In the genomic region with DNA sequence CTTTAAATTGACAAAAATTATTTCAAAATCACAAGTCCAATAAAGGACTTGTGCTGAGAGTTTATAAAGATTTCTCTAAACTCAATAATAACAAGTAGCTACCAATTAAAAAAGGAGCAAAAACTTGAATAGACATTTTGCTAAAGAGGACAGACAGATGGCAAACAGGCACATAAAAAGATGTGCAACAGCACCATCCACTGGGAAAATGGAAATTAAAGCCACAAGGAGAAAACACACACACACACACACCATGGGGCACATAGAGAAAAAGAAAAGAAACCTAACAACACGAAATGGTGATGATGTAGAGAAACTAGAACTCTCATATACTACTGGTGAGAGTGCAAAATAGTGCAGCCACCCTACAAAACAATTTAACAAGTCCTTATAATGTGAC, we compare ENCODE assay signal across 18 cellular contexts. TPM values are rescaled to one million over a fixed set of nuclear protein-coding genes. Genes with fewer than 3 reads are reported as not detected.
A peak's percentile ranks its signal among the peaks of the same experiment; 100 is the strongest.
DNase-seq lines count a peak whose midpoint lies in the region; ATAC-seq and TF ChIP-seq lines count a peak whose summit lies in the region.
"Had no signal": no experiment of that assay in that cellular context is flagged by ENCODE, and none has a peak within 500 bp of the region (broad histone marks: within the 10 kb centered on the region; RNA-seq: fewer than 3 reads in every experiment).

No MANE protein-coding gene starts in this region.

- no peaks in the 10 kb centered on the region for H3K79me2 ChIP-seq in OCI-LY7 (ENCODE audit: insufficient read depth, low read depth, low read length)

- DNase-seq in DMS53 (lab: John Stamatoyannopoulos, UW) (peak; percentile 16), DMS53 treated with DMSO at 0.1 percent for 48 hours (lab: John Stamatoyannopoulos, UW; ENCODE audit: unreplicated experiment) (no peak), A673 (ENCODE audit: low spot score) (no peak), OCI-LY7 (ENCODE audit: low spot score) (no peak), amniotic epithelial cell (ENCODE audit: low read depth) (peak; percentile 14), activated gamma-delta T cell (lab: John Stamatoyannopoulos, UW) (no peak), type B pancreatic cell (ENCODE audit: extremely low spot score, unreplicated experiment) (no peak)
- DNase-seq: 8988T; ACHN; CD4-positive, CD25-positive, alpha-beta regulatory T cell; DND-41; GDM1; HFFc6; IMR-90 had no signal

- ATAC-seq in HG03135 (IDR thresholded peaks at IDR 0.05; ENCODE audit: unreplicated experiment), result no peak

- intact Hi-C loops in A673 (cut with micrococcal nuclease; ENCODE audit: unreplicated experiment), result no loop called here
- intact Hi-C loops in OCI-LY7 (cut with micrococcal nuclease; ENCODE audit: unreplicated experiment), result no loop called here

- H3K4me2 ChIP-seq in OCI-LY7 (ENCODE audit: low read length), result no peak overlapping the region
- H3K4me2 ChIP-seq: BLaER1 treated with 17β-estradiol and CSF1 and Interleukin-3, amounts not matched to agents 10 nM and 100 nM had no signal

- peaks cover 4% of the 10 kb centered on the region for H3K9me3 Mint-ChIP-seq in type B pancreatic cell
- H3K9me3 Mint-ChIP-seq: HFFc6 had no signal

- POLR2A ChIA-PET in A673 (lab: Charles Lee; ENCODE audit: low non-redundant PET), result interaction anchor here (0.6 kb wide), 1 partner anchor 356 kb away, joined by 3 read pairs; no protein-coding TSS in a partner anchor
- POLR2A ChIA-PET in OCI-LY7 (lab: Charles Lee), result interaction anchor here (0.7 to 1.0 kb wide), 2 partner anchors 52 to 503 kb away, joined by 3 read pairs; no protein-coding TSS in a partner anchor

- BruUV-seq in A673 (replicated peaks; lab: Mats Ljungman, UMichigan), result no TSS peak
- no TSS peak for BruUV-seq in OCI-LY7 (replicated peaks; lab: Mats Ljungman, UMichigan)

- H3K4me3 ChIP-seq in A673 (ENCODE audit: low read depth, low read length, poor library complexity, severe bottlenecking) (no peak overlapping the region), OCI-LY7 (ENCODE audit: low read depth, low read length, poor library complexity, severe bottlenecking) (no peak overlapping the region)
- H3K4me3 ChIP-seq: BLaER1 treated with 17β-estradiol and CSF1 and Interleukin-3, amounts not matched to agents 10 nM and 100 nM; HAP-1 had no signal

- no peaks in the 10 kb centered on the region for H3K36me3 Mint-ChIP-seq in type B pancreatic cell
- H3K36me3 Mint-ChIP-seq: CD4-positive, CD25-positive, alpha-beta regulatory T cell had no signal

- no peaks in the 10 kb centered on the region for H4K20me1 ChIP-seq in OCI-LY7 (ENCODE audit: insufficient read depth, low read length)
- H4K20me1 ChIP-seq: BLaER1 treated with 17β-estradiol and CSF1 and Interleukin-3, amounts not matched to agents 10 nM and 100 nM had no signal

- H3K9me3 ChIP-seq in A673 (ENCODE audit: low read depth, low read length, poor library complexity, severe bottlenecking), result no peaks in the 10 kb centered on the region
- no peaks in the 10 kb centered on the region for H3K9me3 ChIP-seq in OCI-LY7 (ENCODE audit: low read length)
- H3K9me3 ChIP-seq: HAP-1 had no signal

- H3K36me3 ChIP-seq in A673 (ENCODE audit: insufficient read depth, low read length, poor library complexity, severe bottlenecking), result no peaks in the 10 kb centered on the region
- no peaks in the 10 kb centered on the region for H3K36me3 ChIP-seq in OCI-LY7 (ENCODE audit: insufficient read depth, low read length)
- H3K36me3 ChIP-seq: BLaER1 treated with 17β-estradiol and CSF1 and Interleukin-3, amounts not matched to agents 10 nM and 100 nM; HAP-1 had no signal

- H3K27me3 ChIP-seq in A673 (replicated peaks; ENCODE audit: insufficient read depth, low read depth, low read length, poor library complexity), result peaks cover 11% of the 10 kb centered on the region
- H3K27me3 ChIP-seq: BLaER1 treated with 17β-estradiol and CSF1 and Interleukin-3, amounts not matched to agents 10 nM and 100 nM had no signal

- H3K4me1 ChIP-seq in A673 (ENCODE audit: insufficient read depth, low read length, poor library complexity, severe bottlenecking), result no peaks in the 10 kb centered on the region
- no peaks in the 10 kb centered on the region for H3K4me1 ChIP-seq in OCI-LY7 (ENCODE audit: insufficient read depth, low read length, poor library complexity, severe bottlenecking)
- H3K4me1 ChIP-seq: HAP-1 had no signal

- H3K27ac Mint-ChIP-seq in type B pancreatic cell, result no peak overlapping the region
- H3K27ac Mint-ChIP-seq: CD4-positive, CD25-positive, alpha-beta regulatory T cell; HFFc6 had no signal

- TF ChIP-seq CTCF in A673 (conservative IDR thresholded peaks at IDR 0.05; ENCODE audit: low read depth, low read length) (0 out of 2 replicates have a peak, but pooled peaks have one; percentile 12), OCI-LY7 (conservative IDR thresholded peaks at IDR 0.05; ENCODE audit: low read length) (0 out of 2 replicates have a peak, but pooled peaks have one; percentile 14), type B pancreatic cell (conservative IDR thresholded peaks at IDR 0.05) (no peak)

- H3K27ac ChIP-seq in A673 (ENCODE audit: low read depth, low read length, poor library complexity, severe bottlenecking) (no peak overlapping the region), OCI-LY7 (ENCODE audit: low read depth, low read length, poor library complexity, severe bottlenecking) (no peak overlapping the region)
- H3K27ac ChIP-seq: BLaER1 treated with 17β-estradiol and CSF1 and Interleukin-3, amounts not matched to agents 10 nM and 100 nM had no signal

- peaks cover 6% of the 10 kb centered on the region for H3K27me3 Mint-ChIP-seq in type B pancreatic cell

- no peaks in the 10 kb centered on the region for H3K4me1 Mint-ChIP-seq in type B pancreatic cell (ENCODE audit: unreplicated experiment)
- H3K4me1 Mint-ChIP-seq: CD4-positive, CD25-positive, alpha-beta regulatory T cell had no signal

- no peaks in the 10 kb centered on the region for H3K9me2 ChIP-seq in OCI-LY7 (ENCODE audit: insufficient read depth, low read length)

- CTCF ChIA-PET in A673 (lab: Charles Lee) (interaction anchor here (0.7 kb wide), 1 partner anchor 433 kb away, joined by 3 read pairs; no protein-coding TSS in a partner anchor), OCI-LY7 (lab: Charles Lee; ENCODE audit: unreplicated experiment) (interaction anchor here (0.5 kb wide), 1 partner anchor 10 kb away, joined by 3 read pairs; no protein-coding TSS in a partner anchor)

- no peak overlapping the region for H3K4me3 Mint-ChIP-seq in type B pancreatic cell
- H3K4me3 Mint-ChIP-seq: CD4-positive, CD25-positive, alpha-beta regulatory T cell; HFFc6 had no signal

- H2AFZ ChIP-seq in OCI-LY7 (ENCODE audit: low read length), result no peak overlapping the region

RNA-seq across cellular contexts. Expression of a gene that starts 12.6 kb away (rescaled TPM):
- total RNA-seq in A673 (2021) (0.11 and 0.17 TPM in 2 replicates), OCI-LY7 (2022) (0.10 and 0.22 TPM in 2 replicates), type B pancreatic cell (ENCODE audit: low replicate concordance) (3.1 and 7.9 TPM in 2 replicates)
- total RNA-seq in OCI-LY7 (2014; rRNA removed; shearing (Covaris generic)), result 0.03 TPM in 1 of 2 replicates, not detected in the other
- total RNA-seq: CD4-positive, CD25-positive, alpha-beta regulatory T cell; H1; IMR-90 had no signal

RNA-seq across cellular contexts. Expression of a gene that starts 37.5 kb away (rescaled TPM):
- total RNA-seq in A673 (2021) (not detected in 2 replicates), OCI-LY7 (2022) (not detected in 2 replicates), type B pancreatic cell (ENCODE audit: low replicate concordance) (1.2 and 2.5 TPM in 2 replicates)
- not detected in 2 replicates for total RNA-seq in OCI-LY7 (2014; rRNA removed; shearing (Covaris generic))
- total RNA-seq: H1, HFFc6, IMR-90 had no signal

Comparison
In these comparisons a context has a peak if more than half of its experiments do, and no peak if none do; other contexts are left out.
1. DNase-seq: peak in DMS53 (single experiment) and amniotic epithelial cell (single experiment); none in DMS53 treated with DMSO at 0.1 percent for 48 hours (single experiment), A673 (single experiment), OCI-LY7 (single experiment), activated gamma-delta T cell (single experiment) and type B pancreatic cell (single experiment).